ENCODE assay signal across 8 cellular contexts in the genomic region with DNA sequence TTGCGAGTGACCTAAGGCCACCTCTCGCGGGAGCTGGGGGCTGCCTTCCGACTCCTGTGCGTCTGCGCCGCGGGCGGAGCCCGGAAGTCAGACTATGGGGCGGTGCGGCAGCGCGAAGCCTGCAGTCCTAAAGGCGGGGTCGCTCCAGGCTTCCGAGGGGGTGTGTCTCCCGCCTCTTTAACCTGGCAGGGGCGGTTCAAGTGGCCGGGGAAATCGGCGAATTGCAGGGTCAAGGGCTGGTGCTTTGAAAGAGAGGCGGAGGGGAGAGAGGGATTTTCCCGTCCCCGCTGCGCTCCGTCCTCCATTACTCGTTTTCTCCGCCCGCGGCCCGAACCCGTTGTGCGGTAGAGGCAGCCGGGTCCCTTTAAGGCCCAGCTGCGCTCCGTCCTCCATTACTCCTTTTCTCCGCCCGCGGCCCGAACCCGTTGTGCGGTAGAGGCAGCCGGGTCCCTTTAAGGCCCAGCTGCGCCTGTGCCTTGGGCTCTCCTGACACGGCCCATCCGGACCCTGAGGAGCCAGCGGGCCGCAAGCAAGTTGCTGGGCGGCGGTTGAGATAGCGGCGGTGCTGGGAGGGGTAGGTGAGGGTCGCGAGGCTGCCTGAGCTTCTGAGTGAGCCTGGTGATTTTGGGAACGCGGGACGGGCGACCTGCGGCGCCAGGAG. TPM values are rescaled to one million over a fixed set of nuclear protein-coding genes. Genes with fewer than 3 reads are reported as not detected.
DNase-seq lines count a peak whose midpoint lies in the region; ATAC-seq and TF ChIP-seq lines count a peak whose summit lies in the region.
"Not testable (repeated sequence)": the region's sequence is repeated elsewhere in the genome, so short reads cannot be mapped to it uniquely, and the experiment has no call there.

A gene with protein sequence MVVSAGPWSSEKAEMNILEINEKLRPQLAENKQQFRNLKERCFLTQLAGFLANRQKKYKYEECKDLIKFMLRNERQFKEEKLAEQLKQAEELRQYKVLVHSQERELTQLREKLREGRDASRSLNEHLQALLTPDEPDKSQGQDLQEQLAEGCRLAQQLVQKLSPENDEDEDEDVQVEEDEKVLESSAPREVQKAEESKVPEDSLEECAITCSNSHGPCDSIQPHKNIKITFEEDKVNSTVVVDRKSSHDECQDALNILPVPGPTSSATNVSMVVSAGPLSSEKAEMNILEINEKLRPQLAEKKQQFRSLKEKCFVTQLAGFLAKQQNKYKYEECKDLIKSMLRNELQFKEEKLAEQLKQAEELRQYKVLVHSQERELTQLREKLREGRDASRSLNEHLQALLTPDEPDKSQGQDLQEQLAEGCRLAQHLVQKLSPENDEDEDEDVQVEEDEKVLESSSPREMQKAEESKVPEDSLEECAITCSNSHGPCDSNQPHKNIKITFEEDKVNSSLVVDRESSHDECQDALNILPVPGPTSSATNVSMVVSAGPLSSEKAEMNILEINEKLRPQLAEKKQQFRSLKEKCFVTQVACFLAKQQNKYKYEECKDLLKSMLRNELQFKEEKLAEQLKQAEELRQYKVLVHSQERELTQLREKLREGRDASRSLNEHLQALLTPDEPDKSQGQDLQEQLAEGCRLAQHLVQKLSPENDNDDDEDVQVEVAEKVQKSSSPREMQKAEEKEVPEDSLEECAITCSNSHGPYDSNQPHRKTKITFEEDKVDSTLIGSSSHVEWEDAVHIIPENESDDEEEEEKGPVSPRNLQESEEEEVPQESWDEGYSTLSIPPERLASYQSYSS (N-terminal part only) (plus strand): TSS at position 83 of the 661 bp plus-strand sequence. CDS start 21,820 bp downstream, outside the sequence.

- H3K27ac ChIP-seq in ascending aorta (peak within 1 kb of the TSS; percentile 76 to 78), right cardiac atrium (ENCODE audit: low read length) (peak within 1 kb of the TSS; percentile 96), upper lobe of right lung (peak within 1 kb of the TSS; percentile 84)

- not testable (repeated sequence) for H3K9me3 ChIP-seq in ascending aorta; right cardiac atrium (ENCODE audit: control insufficient read depth, low read length); upper lobe of right lung

- peak; percentile 47 for TF ChIP-seq POLR2A in GM18505 (IDR thresholded peaks at IDR 0.05; ENCODE audit: borderline replicate concordance, extremely low read depth, insufficient read depth, insufficient read length)

- TF ChIP-seq CTCF in ascending aorta (IDR thresholded peaks at IDR 0.05); upper lobe of right lung (IDR thresholded peaks at IDR 0.05): not testable (repeated sequence)

- peak; percentile 69 for ATAC-seq in GM18505 (IDR thresholded peaks at IDR 0.05; ENCODE audit: unreplicated experiment)
- ATAC-seq in HG02973 (IDR thresholded peaks at IDR 0.05; ENCODE audit: unreplicated experiment) = peak; percentile 66
- peak; percentile 99 for ATAC-seq in right cardiac atrium
- ATAC-seq in upper lobe of right lung = peak; percentile 96

- H3K4me1 ChIP-seq in ascending aorta; right cardiac atrium (ENCODE audit: control insufficient read depth, insufficient read depth, low read length); upper lobe of right lung: not testable (repeated sequence)

- H3K36me3 ChIP-seq in ascending aorta, upper lobe of right lung: not testable (repeated sequence)

- WGBS in right cardiac atrium = under 1% methylated on average over 56 of the region's 61 CpGs

- peak; percentile 78 to 87 for DNase-seq in NCI-H2081 (lab: John Stamatoyannopoulos, UW)
- peak; percentile 56 for DNase-seq in T-helper 9 cell
- peak; percentile 36 to 86 for DNase-seq in ascending aorta (ENCODE audit: low spot score in 2 of 2)
- DNase-seq in right cardiac atrium = peak; percentile 83 to 95 (median 94)
- DNase-seq in putamen (ENCODE audit: low spot score) = peak; percentile 86
- peak; percentile 93 for DNase-seq in upper lobe of right lung

- peak within 1 kb of the TSS; percentile 56 to 74 for H3K4me3 ChIP-seq in ascending aorta
- H3K4me3 ChIP-seq in right cardiac atrium (ENCODE audit: low read length) = peak within 1 kb of the TSS; percentile 78
- H3K4me3 ChIP-seq in upper lobe of right lung = peak within 1 kb of the TSS; percentile 63

- intact Hi-C loops in ascending aorta (cut with DNase I); right cardiac atrium (cut with DNase I); upper lobe of right lung (cut with DNase I): not testable (repeated sequence)

- H3K27me3 ChIP-seq in ascending aorta; right cardiac atrium (ENCODE audit: control insufficient read depth, insufficient read depth); upper lobe of right lung: not testable (repeated sequence)

RNA-seq across cellular contexts. Expression of the gene that starts here (rescaled TPM):
- total RNA-seq in ascending aorta (5.6 TPM), right cardiac atrium (1 to 10 TPM; 3.9 to 4.8 (median 4.5) TPM), upper lobe of right lung (14.2 TPM)
- 3.2 TPM for polyA plus RNA-seq in right cardiac atrium

Comparison
In these comparisons a context has a peak if more than half of its experiments do, and no peak if none do; other contexts are left out.
1. Peak in every context shown above with its lines: DNase-seq, ATAC-seq, H3K4me3 ChIP-seq and H3K27ac ChIP-seq.